In the genomic region with DNA sequence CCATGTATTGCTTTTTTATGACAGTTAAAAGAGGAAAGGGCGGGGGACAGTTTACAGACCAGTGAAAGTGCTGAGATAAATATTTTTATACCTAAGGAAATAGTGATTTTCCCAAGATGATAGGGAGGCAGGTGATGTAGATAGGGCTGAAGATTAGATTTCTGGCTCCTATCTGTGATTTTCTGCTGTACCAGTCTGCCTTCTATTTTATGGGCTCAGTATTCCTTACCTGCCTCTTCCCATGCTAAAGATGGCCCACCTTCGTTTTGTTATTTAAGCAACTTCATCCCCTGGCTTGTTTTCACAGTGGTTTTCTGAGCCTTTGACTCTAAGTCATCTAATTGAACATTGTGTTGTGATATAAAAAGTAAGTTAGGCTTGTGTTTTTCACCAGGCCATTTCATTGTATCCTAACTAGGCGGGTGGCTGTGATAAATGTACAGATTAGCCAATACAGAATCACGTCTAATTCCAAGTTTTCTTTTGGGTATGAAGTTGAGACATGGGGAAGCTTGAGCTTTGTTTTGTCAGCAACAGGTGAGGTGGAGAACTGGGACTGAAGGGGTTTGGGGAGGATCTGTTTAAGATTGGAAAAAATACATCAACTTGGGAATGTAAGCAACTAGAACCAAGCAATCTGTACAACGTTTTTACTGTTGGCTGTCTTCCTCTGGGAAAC, we compare ENCODE assay signal across 1 cellular context.
TF ChIP-seq lines count a peak whose summit lies in the region.

No MANE protein-coding gene starts in this region.

TF ChIP-seq in K562, 482 proteins besides CTCF, POLR2A, EP300 and RAD21:
- TF ChIP-seq POLR2AphosphoS2 (IDR thresholded peaks at IDR 0.05; ENCODE audit: low read length) (peak; percentile 81; the same call in 1 of the 2 replicates), CCNT2 (IDR thresholded peaks at IDR 0.05; ENCODE audit: borderline replicate concordance, extremely low read depth, insufficient read length, low read depth, low read length) (peak; percentile 15), THRAP3 (IDR thresholded peaks at IDR 0.05; ENCODE audit: borderline replicate concordance) (no peak), POLR2G (IDR thresholded peaks at IDR 0.05; ENCODE audit: low read depth, low read length) (peak; percentile 39; the same call in 1 of the 2 replicates), ZEB2 (IDR thresholded peaks at IDR 0.05) (no peak), SUPT5H (IDR thresholded peaks at IDR 0.05) (0 out of 2 replicates have a peak, but pooled peaks have one; percentile 16)
